ENCODE assay signal across 23 cellular contexts in the genomic region with DNA sequence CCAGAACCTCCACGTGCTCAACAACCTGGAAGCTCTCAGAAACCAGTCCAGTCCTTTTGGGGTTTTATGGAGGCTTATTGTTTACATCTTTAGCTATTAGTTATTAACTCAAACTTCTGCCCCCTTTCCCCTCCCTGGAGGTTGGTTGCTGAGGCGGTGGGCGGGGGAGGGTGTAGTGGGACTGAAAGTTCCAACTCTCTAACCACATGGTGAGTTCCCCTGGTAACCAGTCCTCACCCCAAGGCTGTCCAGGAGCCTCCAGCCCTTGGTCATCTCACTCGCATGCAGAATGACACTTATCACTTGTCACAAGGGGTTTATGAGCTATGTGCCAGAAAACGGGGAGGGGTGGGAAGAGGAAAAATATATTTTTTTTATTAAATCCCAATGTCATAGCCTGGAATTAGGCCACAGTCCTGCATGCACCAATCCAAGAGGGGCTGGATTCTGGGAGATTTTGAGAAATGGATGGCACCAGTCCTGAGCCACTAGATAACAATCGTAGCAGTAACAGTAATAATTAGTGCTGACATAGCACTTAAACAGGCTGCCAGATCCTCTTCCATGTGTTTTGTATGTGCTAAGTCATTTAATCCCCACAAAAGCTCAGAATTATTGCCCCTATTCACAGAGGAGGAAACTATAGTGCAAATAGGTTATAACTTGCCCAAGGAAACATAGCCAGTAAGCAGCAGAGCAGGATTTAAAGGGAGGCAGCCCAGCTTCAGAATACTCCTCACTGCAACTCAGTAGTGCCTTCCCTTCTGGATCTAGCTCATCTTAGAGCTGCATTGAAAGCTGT.
"Had no signal": no experiment of that assay in that cellular context is flagged by ENCODE, and none has a peak within 500 bp of the region (broad histone marks: within the 10 kb centered on the region; RNA-seq: fewer than 3 reads in every experiment).

No MANE protein-coding gene starts in this region.

- H3K79me2 ChIP-seq: parathyroid adenoma had no signal

- H3K9me3 Mint-ChIP-seq: activated naive CD4-positive, alpha-beta T cell treated with anti-CD3 and anti-CD28 coated beads, Interleukin-2, amount 50 U/mL, for 72 hours; activated T-cell treated with anti-CD3 and anti-CD28 coated beads, Interleukin-2, amount 50 U/mL, for 24 hours; activated T-helper 17 cell treated with anti-CD3 and anti-CD28 coated beads, Interleukin-2, amount 50 U/mL, for 72 hours; dendritic cell treated with granulocyte-macrophage colony-stimulating factor and Interleukin-4, amounts not matched to agents 40 ng/mL and 50 ng/mL, for 4 days; memory B cell; nephron; stimulated activated effector memory CD8-positive, alpha-beta T cell treated with anti-CD3 and anti-CD28 coated beads, Interleukin-12 subunit alpha, Interleukin-12 subunit beta, amount 100 ng/mL, for 72 hours; stimulated activated naive CD8-positive, alpha-beta T cell treated with anti-CD3 and anti-CD28 coated beads, Interleukin-15, amount 100 ng/mL, for 72 hours; WTC11 had no signal

- ATAC-seq: activated naive CD4-positive, alpha-beta T cell treated with anti-CD3 and anti-CD28 coated beads, Interleukin-2, amount 50 U/mL, for 72 hours; activated T-helper 17 cell treated with anti-CD3 and anti-CD28 coated beads, Interleukin-2, amount 50 U/mL, for 72 hours; gastrocnemius medialis; right cardiac atrium; stimulated activated effector memory CD8-positive, alpha-beta T cell treated with anti-CD3 and anti-CD28 coated beads, Interleukin-12 subunit alpha, Interleukin-12 subunit beta, amount 100 ng/mL, for 72 hours; stimulated activated naive CD8-positive, alpha-beta T cell treated with anti-CD3 and anti-CD28 coated beads, Interleukin-15, amount 100 ng/mL, for 72 hours; WTC11 had no signal

- H3K4me1 Mint-ChIP-seq: nephron; stimulated activated effector memory CD8-positive, alpha-beta T cell treated with anti-CD3 and anti-CD28 coated beads, Interleukin-12 subunit alpha, Interleukin-12 subunit beta, amount 100 ng/mL, for 72 hours had no signal

- H3K36me3 Mint-ChIP-seq: activated naive CD4-positive, alpha-beta T cell treated with anti-CD3 and anti-CD28 coated beads, Interleukin-2, amount 50 U/mL, for 72 hours; memory B cell; stimulated activated effector memory CD8-positive, alpha-beta T cell treated with anti-CD3 and anti-CD28 coated beads, Interleukin-12 subunit alpha, Interleukin-12 subunit beta, amount 100 ng/mL, for 72 hours; WTC11 had no signal

- H3K27ac ChIP-seq: ascending aorta, brain microvascular endothelial cell, gastrocnemius medialis, parathyroid adenoma, skin epidermis had no signal

- DNase-seq: activated CD8-positive, alpha-beta memory T cell treated with anti-CD3 and anti-CD28 coated beads for 24 hours; activated CD8-positive, alpha-beta memory T cell treated with anti-CD3 and anti-CD28 coated beads, Interleukin-2, amount 50 U/mL, for 4 hours; activated T-cell treated with anti-CD3 and anti-CD28 coated beads, Interleukin-2, amount 50 U/mL, for 24 hours; brain microvascular endothelial cell; caudate nucleus; effector CD8-positive, alpha-beta T cell; gastrocnemius medialis; hypothalamus; right cardiac atrium; stimulated activated CD4-positive, alpha-beta T cell treated with anti-CD3 and anti-CD28 coated beads, Interleukin-2, amount 100 ng/mL, for 24 hours; stimulated activated naive CD8-positive, alpha-beta T cell treated with anti-CD3 and anti-CD28 coated beads, Interleukin-15, amount 100 ng/mL, for 72 hours; T-helper 9 cell; tibial artery had no signal

- H3K36me3 ChIP-seq: ascending aorta, brain microvascular endothelial cell, gastrocnemius medialis, tibial artery had no signal

- H3K27ac Mint-ChIP-seq: activated naive CD4-positive, alpha-beta T cell treated with anti-CD3 and anti-CD28 coated beads, Interleukin-2, amount 50 U/mL, for 72 hours; activated T-cell treated with anti-CD3 and anti-CD28 coated beads, Interleukin-2, amount 50 U/mL, for 24 hours; activated T-helper 17 cell treated with anti-CD3 and anti-CD28 coated beads, Interleukin-2, amount 50 U/mL, for 72 hours; dendritic cell treated with granulocyte-macrophage colony-stimulating factor and Interleukin-4, amounts not matched to agents 40 ng/mL and 50 ng/mL, for 4 days; memory B cell; nephron; stimulated activated effector memory CD8-positive, alpha-beta T cell treated with anti-CD3 and anti-CD28 coated beads, Interleukin-12 subunit alpha, Interleukin-12 subunit beta, amount 100 ng/mL, for 72 hours; stimulated activated naive CD8-positive, alpha-beta T cell treated with anti-CD3 and anti-CD28 coated beads, Interleukin-15, amount 100 ng/mL, for 72 hours; WTC11 had no signal

- H3K27me3 ChIP-seq: ascending aorta, gastrocnemius medialis, tibial artery had no signal

- H3K4me1 ChIP-seq: ascending aorta, gastrocnemius medialis, parathyroid adenoma had no signal

- H3K4me3 Mint-ChIP-seq: activated T-cell treated with anti-CD3 and anti-CD28 coated beads, Interleukin-2, amount 50 U/mL, for 24 hours; activated T-helper 17 cell treated with anti-CD3 and anti-CD28 coated beads, Interleukin-2, amount 50 U/mL, for 72 hours; dendritic cell treated with granulocyte-macrophage colony-stimulating factor and Interleukin-4, amounts not matched to agents 40 ng/mL and 50 ng/mL, for 4 days; memory B cell; nephron; stimulated activated effector memory CD8-positive, alpha-beta T cell treated with anti-CD3 and anti-CD28 coated beads, Interleukin-12 subunit alpha, Interleukin-12 subunit beta, amount 100 ng/mL, for 72 hours; stimulated activated naive CD8-positive, alpha-beta T cell treated with anti-CD3 and anti-CD28 coated beads, Interleukin-15, amount 100 ng/mL, for 72 hours; WTC11 had no signal

- H3K9ac ChIP-seq: parathyroid adenoma had no signal

- H2AFZ ChIP-seq: parathyroid adenoma had no signal

- H3K4me3 ChIP-seq: ascending aorta, gastrocnemius medialis, skin epidermis, tibial artery had no signal

- H3K9me3 ChIP-seq: ascending aorta, gastrocnemius medialis, tibial artery had no signal

- H3K27me3 Mint-ChIP-seq: dendritic cell treated with granulocyte-macrophage colony-stimulating factor and Interleukin-4, amounts not matched to agents 40 ng/mL and 50 ng/mL, for 4 days; memory B cell had no signal
